1 cellular context compared by ENCODE assay signal in the genomic region with DNA sequence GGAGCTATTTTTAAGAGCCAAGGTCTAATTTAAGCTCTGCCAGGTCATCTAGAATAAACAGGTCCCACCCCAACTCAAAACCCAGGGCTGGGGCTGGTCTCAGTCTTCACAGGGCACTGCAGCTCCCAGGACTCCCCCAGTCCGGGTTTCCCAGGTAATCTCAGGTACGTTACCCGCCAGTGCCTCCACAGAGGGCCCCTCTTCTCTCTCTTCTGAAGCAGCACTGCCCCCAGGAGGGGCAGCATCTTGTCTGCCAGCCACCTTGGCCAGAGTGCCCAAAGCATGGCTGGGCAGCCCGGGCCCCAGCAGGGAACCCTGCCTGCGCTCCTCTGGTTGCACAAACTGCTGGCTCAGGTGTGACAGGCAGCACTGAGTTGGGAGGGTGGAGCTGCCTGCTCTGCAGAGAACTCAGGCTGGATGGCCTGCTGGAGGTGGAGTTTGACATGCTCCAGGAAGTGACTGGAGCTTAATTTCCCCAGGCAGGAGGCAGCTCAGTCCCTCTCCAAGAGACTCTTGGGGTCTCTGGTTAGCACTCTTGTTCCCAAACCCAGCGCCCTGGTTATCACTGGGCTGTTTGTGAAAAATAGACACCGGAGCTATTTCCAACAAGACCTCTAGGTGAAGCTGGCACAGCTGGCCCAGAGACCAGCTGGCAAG.
TF ChIP-seq lines count a peak whose summit lies in the region.

A gene with protein sequence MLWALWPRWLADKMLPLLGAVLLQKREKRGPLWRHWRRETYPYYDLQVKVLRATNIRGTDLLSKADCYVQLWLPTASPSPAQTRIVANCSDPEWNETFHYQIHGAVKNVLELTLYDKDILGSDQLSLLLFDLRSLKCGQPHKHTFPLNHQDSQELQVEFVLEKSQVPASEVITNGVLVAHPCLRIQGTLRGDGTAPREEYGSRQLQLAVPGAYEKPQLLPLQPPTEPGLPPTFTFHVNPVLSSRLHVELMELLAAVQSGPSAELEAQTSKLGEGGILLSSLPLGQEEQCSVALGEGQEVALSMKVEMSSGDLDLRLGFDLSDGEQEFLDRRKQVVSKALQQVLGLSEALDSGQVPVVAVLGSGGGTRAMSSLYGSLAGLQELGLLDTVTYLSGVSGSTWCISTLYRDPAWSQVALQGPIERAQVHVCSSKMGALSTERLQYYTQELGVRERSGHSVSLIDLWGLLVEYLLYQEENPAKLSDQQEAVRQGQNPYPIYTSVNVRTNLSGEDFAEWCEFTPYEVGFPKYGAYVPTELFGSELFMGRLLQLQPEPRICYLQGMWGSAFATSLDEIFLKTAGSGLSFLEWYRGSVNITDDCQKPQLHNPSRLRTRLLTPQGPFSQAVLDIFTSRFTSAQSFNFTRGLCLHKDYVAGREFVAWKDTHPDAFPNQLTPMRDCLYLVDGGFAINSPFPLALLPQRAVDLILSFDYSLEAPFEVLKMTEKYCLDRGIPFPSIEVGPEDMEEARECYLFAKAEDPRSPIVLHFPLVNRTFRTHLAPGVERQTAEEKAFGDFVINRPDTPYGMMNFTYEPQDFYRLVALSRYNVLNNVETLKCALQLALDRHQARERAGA (minus strand): TSS at position 371 of the 657 bp plus-strand sequence. CDS start 87 bp downstream, at position 284.

TF ChIP-seq in WTC11, 78 proteins besides CTCF, POLR2A, EP300 and RAD21 (continued from another document):
- no peak for TF ChIP-seq HMGA2 (CRISPR knock-in tag; IDR thresholded peaks at IDR 0.05)
- TF ChIP-seq, protein P1, sequence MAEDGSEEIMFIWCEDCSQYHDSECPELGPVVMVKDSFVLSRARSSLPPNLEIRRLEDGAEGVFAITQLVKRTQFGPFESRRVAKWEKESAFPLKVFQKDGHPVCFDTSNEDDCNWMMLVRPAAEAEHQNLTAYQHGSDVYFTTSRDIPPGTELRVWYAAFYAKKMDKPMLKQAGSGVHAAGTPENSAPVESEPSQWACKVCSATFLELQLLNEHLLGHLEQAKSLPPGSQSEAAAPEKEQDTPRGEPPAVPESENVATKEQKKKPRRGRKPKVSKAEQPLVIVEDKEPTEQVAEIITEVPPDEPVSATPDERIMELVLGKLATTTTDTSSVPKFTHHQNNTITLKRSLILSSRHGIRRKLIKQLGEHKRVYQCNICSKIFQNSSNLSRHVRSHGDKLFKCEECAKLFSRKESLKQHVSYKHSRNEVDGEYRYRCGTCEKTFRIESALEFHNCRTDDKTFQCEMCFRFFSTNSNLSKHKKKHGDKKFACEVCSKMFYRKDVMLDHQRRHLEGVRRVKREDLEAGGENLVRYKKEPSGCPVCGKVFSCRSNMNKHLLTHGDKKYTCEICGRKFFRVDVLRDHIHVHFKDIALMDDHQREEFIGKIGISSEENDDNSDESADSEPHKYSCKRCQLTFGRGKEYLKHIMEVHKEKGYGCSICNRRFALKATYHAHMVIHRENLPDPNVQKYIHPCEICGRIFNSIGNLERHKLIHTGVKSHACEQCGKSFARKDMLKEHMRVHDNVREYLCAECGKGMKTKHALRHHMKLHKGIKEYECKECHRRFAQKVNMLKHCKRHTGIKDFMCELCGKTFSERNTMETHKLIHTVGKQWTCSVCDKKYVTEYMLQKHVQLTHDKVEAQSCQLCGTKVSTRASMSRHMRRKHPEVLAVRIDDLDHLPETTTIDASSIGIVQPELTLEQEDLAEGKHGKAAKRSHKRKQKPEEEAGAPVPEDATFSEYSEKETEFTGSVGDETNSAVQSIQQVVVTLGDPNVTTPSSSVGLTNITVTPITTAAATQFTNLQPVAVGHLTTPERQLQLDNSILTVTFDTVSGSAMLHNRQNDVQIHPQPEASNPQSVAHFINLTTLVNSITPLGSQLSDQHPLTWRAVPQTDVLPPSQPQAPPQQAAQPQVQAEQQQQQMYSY (CRISPR knock-in tag; IDR thresholded peaks at IDR 0.05) = 0 out of 2 replicates have a peak, but pooled peaks have one; percentile 19
